Comparison of ENCODE assay signal across 1 cellular context in the genomic region with DNA sequence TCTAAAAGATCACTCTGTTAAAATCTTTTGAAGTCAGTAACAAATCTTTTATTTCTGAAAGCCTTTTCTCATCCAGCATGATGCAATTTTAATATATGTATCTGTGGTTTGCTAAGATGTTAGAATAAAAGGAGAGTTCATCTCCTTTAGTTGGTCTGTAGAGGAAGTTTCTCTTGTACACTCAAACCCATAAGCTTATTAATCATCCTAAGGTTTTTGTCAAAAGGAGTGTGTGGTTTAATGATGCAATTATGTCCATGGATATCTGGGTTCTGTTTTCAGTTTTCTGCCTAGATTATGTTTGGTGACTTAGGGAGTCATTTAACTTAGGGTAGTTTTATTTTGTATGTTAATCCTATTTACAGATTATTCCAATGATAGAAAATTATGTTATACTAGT.
TF ChIP-seq lines count a peak whose summit lies in the region.

No MANE protein-coding gene starts in this region.

TF ChIP-seq in GM23338, 12 proteins besides CTCF, POLR2A, EP300 and RAD21 (continued from another document):
- TF ChIP-seq, protein P1, sequence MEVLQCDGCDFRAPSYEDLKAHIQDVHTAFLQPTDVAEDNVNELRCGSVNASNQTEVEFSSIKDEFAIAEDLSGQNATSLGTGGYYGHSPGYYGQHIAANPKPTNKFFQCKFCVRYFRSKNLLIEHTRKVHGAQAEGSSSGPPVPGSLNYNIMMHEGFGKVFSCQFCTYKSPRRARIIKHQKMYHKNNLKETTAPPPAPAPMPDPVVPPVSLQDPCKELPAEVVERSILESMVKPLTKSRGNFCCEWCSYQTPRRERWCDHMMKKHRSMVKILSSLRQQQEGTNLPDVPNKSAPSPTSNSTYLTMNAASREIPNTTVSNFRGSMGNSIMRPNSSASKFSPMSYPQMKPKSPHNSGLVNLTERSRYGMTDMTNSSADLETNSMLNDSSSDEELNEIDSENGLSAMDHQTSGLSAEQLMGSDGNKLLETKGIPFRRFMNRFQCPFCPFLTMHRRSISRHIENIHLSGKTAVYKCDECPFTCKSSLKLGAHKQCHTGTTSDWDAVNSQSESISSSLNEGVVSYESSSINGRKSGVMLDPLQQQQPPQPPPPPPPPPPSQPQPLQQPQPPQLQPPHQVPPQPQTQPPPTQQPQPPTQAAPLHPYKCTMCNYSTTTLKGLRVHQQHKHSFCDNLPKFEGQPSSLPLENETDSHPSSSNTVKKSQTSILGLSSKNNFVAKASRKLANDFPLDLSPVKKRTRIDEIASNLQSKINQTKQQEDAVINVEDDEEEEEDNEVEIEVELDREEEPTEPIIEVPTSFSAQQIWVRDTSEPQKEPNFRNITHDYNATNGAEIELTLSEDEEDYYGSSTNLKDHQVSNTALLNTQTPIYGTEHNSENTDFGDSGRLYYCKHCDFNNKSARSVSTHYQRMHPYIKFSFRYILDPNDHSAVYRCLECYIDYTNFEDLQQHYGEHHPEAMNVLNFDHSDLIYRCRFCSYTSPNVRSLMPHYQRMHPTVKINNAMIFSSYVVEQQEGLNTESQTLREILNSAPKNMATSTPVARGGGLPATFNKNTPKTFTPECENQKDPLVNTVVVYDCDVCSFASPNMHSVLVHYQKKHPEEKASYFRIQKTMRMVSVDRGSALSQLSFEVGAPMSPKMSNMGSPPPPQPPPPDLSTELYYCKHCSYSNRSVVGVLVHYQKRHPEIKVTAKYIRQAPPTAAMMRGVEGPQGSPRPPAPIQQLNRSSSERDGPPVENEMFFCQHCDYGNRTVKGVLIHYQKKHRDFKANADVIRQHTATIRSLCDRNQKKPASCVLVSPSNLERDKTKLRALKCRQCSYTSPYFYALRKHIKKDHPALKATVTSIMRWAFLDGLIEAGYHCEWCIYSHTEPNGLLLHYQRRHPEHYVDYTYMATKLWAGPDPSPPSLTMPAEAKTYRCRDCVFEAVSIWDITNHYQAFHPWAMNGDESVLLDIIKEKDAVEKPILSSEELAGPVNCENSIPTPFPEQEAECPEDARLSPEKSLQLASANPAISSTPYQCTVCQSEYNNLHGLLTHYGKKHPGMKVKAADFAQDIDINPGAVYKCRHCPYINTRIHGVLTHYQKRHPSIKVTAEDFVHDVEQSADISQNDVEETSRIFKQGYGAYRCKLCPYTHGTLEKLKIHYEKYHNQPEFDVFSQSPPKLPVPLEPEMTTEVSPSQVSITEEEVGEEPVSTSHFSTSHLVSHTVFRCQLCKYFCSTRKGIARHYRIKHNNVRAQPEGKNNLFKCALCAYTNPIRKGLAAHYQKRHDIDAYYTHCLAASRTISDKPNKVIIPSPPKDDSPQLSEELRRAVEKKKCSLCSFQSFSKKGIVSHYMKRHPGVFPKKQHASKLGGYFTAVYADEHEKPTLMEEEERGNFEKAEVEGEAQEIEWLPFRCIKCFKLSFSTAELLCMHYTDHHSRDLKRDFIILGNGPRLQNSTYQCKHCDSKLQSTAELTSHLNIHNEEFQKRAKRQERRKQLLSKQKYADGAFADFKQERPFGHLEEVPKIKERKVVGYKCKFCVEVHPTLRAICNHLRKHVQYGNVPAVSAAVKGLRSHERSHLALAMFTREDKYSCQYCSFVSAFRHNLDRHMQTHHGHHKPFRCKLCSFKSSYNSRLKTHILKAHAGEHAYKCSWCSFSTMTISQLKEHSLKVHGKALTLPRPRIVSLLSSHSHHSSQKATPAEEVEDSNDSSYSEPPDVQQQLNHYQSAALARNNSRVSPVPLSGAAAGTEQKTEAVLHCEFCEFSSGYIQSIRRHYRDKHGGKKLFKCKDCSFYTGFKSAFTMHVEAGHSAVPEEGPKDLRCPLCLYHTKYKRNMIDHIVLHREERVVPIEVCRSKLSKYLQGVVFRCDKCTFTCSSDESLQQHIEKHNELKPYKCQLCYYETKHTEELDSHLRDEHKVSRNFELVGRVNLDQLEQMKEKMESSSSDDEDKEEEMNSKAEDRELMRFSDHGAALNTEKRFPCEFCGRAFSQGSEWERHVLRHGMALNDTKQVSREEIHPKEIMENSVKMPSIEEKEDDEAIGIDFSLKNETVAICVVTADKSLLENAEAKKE (CRISPR knock-in tag; IDR thresholded peaks at IDR 0.05) = no peak
- no peak for TF ChIP-seq NANOG (IDR thresholded peaks at IDR 0.05; ENCODE audit: borderline replicate concordance)
- no peak for TF ChIP-seq JUNB (IDR thresholded peaks at IDR 0.05; ENCODE audit: unreplicated experiment)
- TF ChIP-seq STAT1 (IDR thresholded peaks at IDR 0.05; ENCODE audit: unreplicated experiment) = no peak
TF ChIP-seq in GM23338: peak in this region for 0.
